26 cellular contexts compared by ENCODE assay signal in genomic region chrX:119389214-119389613, GRCh38. TPM values are rescaled to one million over a fixed set of nuclear protein-coding genes. Genes with fewer than 3 reads are reported as not detected.
A peak's percentile ranks its signal among the peaks of the same experiment; 100 is the strongest.
DNase-seq lines count a peak whose midpoint lies in the region; ATAC-seq and TF ChIP-seq lines count a peak whose summit lies in the region.
"Had no signal": no experiment of that assay in that cellular context is flagged by ENCODE, and none has a peak within 500 bp of the region (broad histone marks: within the 10 kb centered on the region; RNA-seq: fewer than 3 reads in every experiment).

No MANE protein-coding gene starts in this region.

- no peaks in the 10 kb centered on the region for H3K27me3 ChIP-seq in colonic mucosa
- no peaks in the 10 kb centered on the region for H3K27me3 ChIP-seq in right lobe of liver
- no peaks in the 10 kb centered on the region for H3K27me3 ChIP-seq in vagina
- H3K27me3 ChIP-seq: gastroesophageal sphincter had no signal

- no peaks in the 10 kb centered on the region for H3K4me1 ChIP-seq in colonic mucosa
- no peaks in the 10 kb centered on the region for H3K4me1 ChIP-seq in right lobe of liver
- peaks cover 4% of the 10 kb centered on the region for H3K4me1 ChIP-seq in vagina
- H3K4me1 ChIP-seq: gastroesophageal sphincter, parathyroid adenoma, SJCRH30 had no signal

- no peaks in the 10 kb centered on the region for H3K9me3 Mint-ChIP-seq in activated T-helper 1 cell treated with anti-CD3 and anti-CD28 coated beads, Interleukin-12 subunit alpha, Interleukin-12 subunit beta, Interleukin-2, Interleukin-4 antibody, amounts not matched to agents 30 ng/mL and 10 ng/mL and 1 ng/mL, durations not matched to agents 14 hours and 24 hours and 36 hours
- H3K9me3 Mint-ChIP-seq: activated B cell treated with CpG ODN at 0.5 μM for 24 hours; activated T-cell treated with anti-CD3 and anti-CD28 coated beads, Interleukin-2, amount 50 U/mL, for 24 hours had no signal

- H3K4me3 ChIP-seq in colonic mucosa: no peak overlapping the region
- H3K4me3 ChIP-seq in right lobe of liver: peak overlapping the region; percentile 14 to 32 (median 32)
- peak overlapping the region; percentile 1 to 5 for H3K4me3 ChIP-seq in vagina
- H3K4me3 ChIP-seq: gastroesophageal sphincter, SJCRH30, smooth muscle cell had no signal

- WGBS in right lobe of liver (ENCODE audit: insufficient coverage, low coverage, low lambda C conversion rate, missing lambda C conversion rate): 40% methylated on average over 4 of the region's 4 CpGs

- H3K36me3 Mint-ChIP-seq in activated T-helper 1 cell treated with anti-CD3 and anti-CD28 coated beads, Interleukin-12 subunit alpha, Interleukin-12 subunit beta, Interleukin-2, Interleukin-4 antibody, amounts not matched to agents 30 ng/mL and 10 ng/mL and 1 ng/mL, durations not matched to agents 14 hours and 24 hours and 36 hours (ENCODE audit: low read depth): no peaks in the 10 kb centered on the region

- no peak for TF ChIP-seq CTCF in colonic mucosa (IDR thresholded peaks at IDR 0.05)
- TF ChIP-seq CTCF in right lobe of liver (IDR thresholded peaks at IDR 0.05): no peak
- no peak for TF ChIP-seq CTCF in vagina (IDR thresholded peaks at IDR 0.05)

- DNase-seq in HuH-7 (ENCODE audit: low spot score): peak; percentile 45
- peak; percentile 55 for DNase-seq in colonic mucosa
- peak in 1 of 3 donors; percentile 39 for DNase-seq in right lobe of liver
- no peak for DNase-seq in vagina (ENCODE audit: extremely low spot score in 2 of 2)
- DNase-seq in activated T-helper 1 cell treated with anti-CD3 and anti-CD28 coated beads, Interleukin-12 subunit alpha, Interleukin-12 subunit beta, Interleukin-2, Interleukin-4 antibody, amounts not matched to agents 30 ng/mL and 10 ng/mL and 1 ng/mL, durations not matched to agents 14 hours and 24 hours and 36 hours (ENCODE audit: low spot score): no peak
- DNase-seq in D341Med (ENCODE audit: low spot score): no peak
- DNase-seq in activated CD4-positive, CD25-positive, alpha-beta regulatory T cell treated with anti-CD3 and anti-CD28 coated beads, Interleukin-2, amount 50 U/mL, for 72 hours: no peak
- DNase-seq: activated B cell treated with CpG ODN at 0.5 μM for 24 hours; activated naive CD4-positive, alpha-beta T cell; activated T-cell treated with anti-CD3 and anti-CD28 coated beads, Interleukin-2, amount 50 U/mL, for 24 hours; C1 segment of cervical spinal cord; caudate nucleus; DMS79 treated with DMSO at 0.1 percent for 48 hours; GDM1; hypothalamus; left cardiac atrium; mesenchymal stem cell; NCI-H1694; NCI-H2171; SJCRH30; stimulated activated naive CD4-positive, alpha-beta T cell treated with Interleukin-2 at 50 U/mL for 16 hours had no signal

- peak; percentile 73 to 84 (median 77) for ATAC-seq in right lobe of liver
- ATAC-seq: gastroesophageal sphincter, left cardiac atrium had no signal

- no peak overlapping the region for H3K27ac Mint-ChIP-seq in activated T-helper 1 cell treated with anti-CD3 and anti-CD28 coated beads, Interleukin-12 subunit alpha, Interleukin-12 subunit beta, Interleukin-2, Interleukin-4 antibody, amounts not matched to agents 30 ng/mL and 10 ng/mL and 1 ng/mL, durations not matched to agents 14 hours and 24 hours and 36 hours
- H3K27ac Mint-ChIP-seq: activated B cell treated with CpG ODN at 0.5 μM for 24 hours; activated T-cell treated with anti-CD3 and anti-CD28 coated beads, Interleukin-2, amount 50 U/mL, for 24 hours; H9 had no signal

- intact Hi-C loops in colonic mucosa (cut with DNase I) (no loop called here), right lobe of liver (cut with DNase I) (no loop called here), vagina (cut with DNase I) (no loop called here)
- intact Hi-C loops in activated T-helper 1 cell treated with anti-CD3 and anti-CD28 coated beads, Interleukin-12 subunit alpha, Interleukin-12 subunit beta, Interleukin-2, Interleukin-4 antibody, amounts not matched to agents 30 ng/mL and 10 ng/mL and 1 ng/mL, durations not matched to agents 14 hours and 24 hours and 36 hours (cut with micrococcal nuclease): no loop called here

- H3K9ac ChIP-seq in colonic mucosa (ENCODE audit: low read depth in 2 of 2, low read length in 2 of 2): peak overlapping the region in 1 of 2 donors; percentile 14
- H3K9ac ChIP-seq: parathyroid adenoma had no signal

- H3K27ac ChIP-seq in colonic mucosa: peak overlapping the region; percentile 31
- peak overlapping the region in 1 of 3 donors; percentile 43 for H3K27ac ChIP-seq in right lobe of liver
- H3K27ac ChIP-seq in vagina: no peak overlapping the region
- H3K27ac ChIP-seq: gastroesophageal sphincter, parathyroid adenoma, SJCRH30 had no signal

- peaks cover 2% of the 10 kb centered on the region for H3K27me3 Mint-ChIP-seq in activated T-helper 1 cell treated with anti-CD3 and anti-CD28 coated beads, Interleukin-12 subunit alpha, Interleukin-12 subunit beta, Interleukin-2, Interleukin-4 antibody, amounts not matched to agents 30 ng/mL and 10 ng/mL and 1 ng/mL, durations not matched to agents 14 hours and 24 hours and 36 hours (ENCODE audit: insufficient read depth)
- H3K27me3 Mint-ChIP-seq: activated B cell treated with CpG ODN at 0.5 μM for 24 hours had no signal

- no peak overlapping the region for H3K4me3 Mint-ChIP-seq in activated T-helper 1 cell treated with anti-CD3 and anti-CD28 coated beads, Interleukin-12 subunit alpha, Interleukin-12 subunit beta, Interleukin-2, Interleukin-4 antibody, amounts not matched to agents 30 ng/mL and 10 ng/mL and 1 ng/mL, durations not matched to agents 14 hours and 24 hours and 36 hours
- H3K4me3 Mint-ChIP-seq: activated B cell treated with CpG ODN at 0.5 μM for 24 hours; activated T-cell treated with anti-CD3 and anti-CD28 coated beads, Interleukin-2, amount 50 U/mL, for 24 hours; H9; neural crest cell had no signal

- no peaks in the 10 kb centered on the region for H3K4me1 Mint-ChIP-seq in activated T-helper 1 cell treated with anti-CD3 and anti-CD28 coated beads, Interleukin-12 subunit alpha, Interleukin-12 subunit beta, Interleukin-2, Interleukin-4 antibody, amounts not matched to agents 30 ng/mL and 10 ng/mL and 1 ng/mL, durations not matched to agents 14 hours and 24 hours and 36 hours (ENCODE audit: low read depth)
- H3K4me1 Mint-ChIP-seq: activated B cell treated with CpG ODN at 0.5 μM for 24 hours, neural crest cell had no signal

- TF ChIP-seq POLR2A in right lobe of liver (IDR thresholded peaks at IDR 0.05) (no peak), vagina (IDR thresholded peaks at IDR 0.05) (no peak)

- H3K9me3 ChIP-seq in colonic mucosa (no peaks in the 10 kb centered on the region), right lobe of liver (no peaks in the 10 kb centered on the region), vagina (no peaks in the 10 kb centered on the region)
- H3K9me3 ChIP-seq: gastroesophageal sphincter, SJCRH30 had no signal

- no peaks in the 10 kb centered on the region for H3K36me3 ChIP-seq in colonic mucosa
- H3K36me3 ChIP-seq in right lobe of liver: no peaks in the 10 kb centered on the region
- no peaks in the 10 kb centered on the region for H3K36me3 ChIP-seq in vagina
- H3K36me3 ChIP-seq: gastroesophageal sphincter, SJCRH30 had no signal

RNA-seq across cellular contexts. Expression of gene SLC25A43, which starts 9.9 kb away (rescaled TPM):
- total RNA-seq in colonic mucosa: 10 to 100 TPM; 19.1 to 26.8 TPM
- total RNA-seq in right lobe of liver: 10 to 100 TPM in 2 of 6 experiments, 1 to 10 TPM in 4; 6.4 to 21.5 (median 7.5) TPM
- 25.5 TPM for total RNA-seq in vagina
- 9.8 and 12.6 TPM in 2 replicates for total RNA-seq in activated T-helper 1 cell treated with anti-CD3 and anti-CD28 coated beads, Interleukin-12 subunit alpha, Interleukin-12 subunit beta, Interleukin-2, Interleukin-4 antibody, amounts not matched to agents 30 ng/mL and 10 ng/mL and 1 ng/mL, durations not matched to agents 14 hours and 24 hours and 36 hours
- total RNA-seq: SJCRH30 had no signal

Comparison
In these comparisons a context has a peak if more than half of its experiments do, and no peak if none do; other contexts are left out.
1. DNase-seq: peak in HuH-7 (single experiment) and colonic mucosa (single experiment); none in vagina (0 of 2), activated T-helper 1 cell treated with anti-CD3 and anti-CD28 coated beads, Interleukin-12 subunit alpha, Interleukin-12 subunit beta, Interleukin-2, Interleukin-4 antibody, amounts not matched to agents 30 ng/mL and 10 ng/mL and 1 ng/mL, durations not matched to agents 14 hours and 24 hours and 36 hours (single experiment), D341Med (single experiment) and activated CD4-positive, CD25-positive, alpha-beta regulatory T cell treated with anti-CD3 and anti-CD28 coated beads, Interleukin-2, amount 50 U/mL, for 72 hours (single experiment).